8 cellular contexts compared by ENCODE assay signal in the genomic region with DNA sequence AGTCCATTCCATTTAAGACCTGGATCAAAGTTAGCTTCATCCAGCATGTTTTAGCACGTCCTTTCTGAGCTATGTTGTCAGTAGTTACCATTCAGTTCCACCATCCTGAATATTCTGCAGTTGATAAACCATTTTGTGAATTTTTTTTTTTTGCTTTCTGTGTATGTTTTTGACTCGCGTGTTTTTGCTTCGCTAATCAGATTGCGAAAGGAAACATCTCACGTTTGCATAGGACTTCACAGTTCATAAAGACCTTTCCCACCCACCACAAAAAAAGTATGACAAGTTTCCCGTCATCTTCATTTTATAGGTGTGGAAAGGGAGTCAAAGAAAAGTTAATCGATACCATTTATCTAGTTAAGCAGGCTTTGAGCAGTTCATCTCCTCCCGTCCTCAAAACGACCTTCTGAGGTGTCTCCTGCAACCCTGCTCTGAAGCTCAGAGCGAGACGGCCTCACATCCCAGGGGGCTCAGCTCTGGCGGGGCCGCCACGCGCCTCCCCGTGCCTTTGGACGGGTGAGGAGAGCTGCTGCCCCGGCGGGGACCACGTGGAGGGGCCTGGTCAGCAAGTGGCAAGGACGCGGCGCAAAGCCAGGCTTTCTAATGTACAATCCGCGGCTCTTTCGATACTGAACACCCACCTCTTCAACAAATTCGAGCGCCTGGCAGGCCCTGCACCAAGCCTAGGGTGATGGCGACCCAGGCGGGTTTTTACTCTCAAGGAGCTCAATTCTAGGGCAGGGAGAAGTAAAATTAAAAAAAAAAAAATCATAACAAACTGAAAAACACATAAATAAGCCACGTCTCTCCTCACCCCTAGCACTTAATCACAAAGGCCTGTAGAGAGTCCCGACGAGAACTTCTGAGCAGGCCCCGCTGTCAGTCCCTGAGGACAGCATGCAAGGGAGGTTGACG. TPM values are rescaled to one million over a fixed set of nuclear protein-coding genes. Genes with fewer than 3 reads are reported as not detected.
DNase-seq lines count a peak whose midpoint lies in the region; ATAC-seq and TF ChIP-seq lines count a peak whose summit lies in the region.

No MANE protein-coding gene starts in this region.

- peaks cover 19 to 41% (median 27%) of the 10 kb centered on the region in 4 donors for H3K4me1 Mint-ChIP-seq in CD4-positive, CD25-positive, alpha-beta regulatory T cell
- H3K4me1 Mint-ChIP-seq in GM23338 (no peaks in the 10 kb centered on the region; the same call in 1 of the 3 replicates), memory B cell (peaks cover 14% of the 10 kb centered on the region)
- H3K4me1 Mint-ChIP-seq in T-helper 1 cell treated with Interleukin-12 subunit alpha and Interleukin-12 subunit beta and Interleukin-4 antibody, amounts not matched to agents 30 μg/mL and 1 μg/mL, for 36 hours (ENCODE audit: low read depth) = peaks cover 19% of the 10 kb centered on the region

- H3K79me2 ChIP-seq in GM23338 (replicated peaks; ENCODE audit: insufficient read depth) = peaks cover 26% of the 10 kb centered on the region

- DNase-seq in CD4-positive, CD25-positive, alpha-beta regulatory T cell = peak in 1 of 3 donors; percentile 11
- peak; percentile 27 for DNase-seq in GM23338 (ENCODE audit: low spot score)
- peak; percentile 64 for DNase-seq in ecto neural progenitor cell (ENCODE audit: low spot score)
- DNase-seq in memory B cell (ENCODE audit: low spot score in 2 of 2) = peak in 1 of 2 donors; percentile 18
- DNase-seq in testis = peak; percentile 71
- no peak for DNase-seq in NCI-H226

- TF ChIP-seq POLR2A in testis (IDR thresholded peaks at IDR 0.05) = no peak

- H4K20me1 ChIP-seq in GM23338 (replicated peaks; ENCODE audit: insufficient read depth) = no peaks in the 10 kb centered on the region; the same call in 1 of the 2 replicates

- H3K4me3 Mint-ChIP-seq in CD4-positive, CD25-positive, alpha-beta regulatory T cell = peak overlapping the region; percentile 92 to 97 (median 94)
- H3K4me3 Mint-ChIP-seq in GM23338 (peak overlapping the region; percentile 95), memory B cell (peak overlapping the region; percentile 97)
- peak overlapping the region; percentile 88 for H3K4me3 Mint-ChIP-seq in T-helper 1 cell treated with Interleukin-12 subunit alpha and Interleukin-12 subunit beta and Interleukin-4 antibody, amounts not matched to agents 30 μg/mL and 1 μg/mL, for 36 hours

- intact Hi-C loops in testis (cut with DNase I; ENCODE audit: low total_unique reads) = no loop called here

- no peak for TF ChIP-seq CTCF in GM23338 (conservative IDR thresholded peaks at IDR 0.05; ENCODE audit: low read depth in 2 of 2)
- TF ChIP-seq CTCF in testis (IDR thresholded peaks at IDR 0.05) = no peak

- H3K9me2 ChIP-seq in GM23338 (ENCODE audit: insufficient read depth) = 0 out of 2 replicates have a peak, but pooled peaks cover 2% of the 10 kb centered on the region

- peaks cover 25% of the 10 kb centered on the region for H3K4me1 ChIP-seq in CD4-positive, CD25-positive, alpha-beta regulatory T cell (ENCODE audit: control insufficient read depth, insufficient read depth, low read length, poor library complexity, severe bottlenecking)
- H3K4me1 ChIP-seq in GM23338 (ENCODE audit: insufficient read depth) (peaks cover 10% of the 10 kb centered on the region; the same call in 1 of the 2 replicates), testis (peaks cover 4% of the 10 kb centered on the region)

- peaks cover 0 to 5% (median 2%) of the 10 kb centered on the region in 7 donors for H3K9me3 Mint-ChIP-seq in CD4-positive, CD25-positive, alpha-beta regulatory T cell
- H3K9me3 Mint-ChIP-seq in GM23338 (peaks cover 3% of the 10 kb centered on the region; the same call in 1 of the 3 replicates), memory B cell (peaks cover 3% of the 10 kb centered on the region)
- H3K9me3 Mint-ChIP-seq in T-helper 1 cell treated with Interleukin-12 subunit alpha and Interleukin-12 subunit beta and Interleukin-4 antibody, amounts not matched to agents 30 μg/mL and 1 μg/mL, for 36 hours = peaks cover 4% of the 10 kb centered on the region

- no peaks in the 10 kb centered on the region for H3K27me3 ChIP-seq in CD4-positive, CD25-positive, alpha-beta regulatory T cell (ENCODE audit: control insufficient read depth, insufficient read depth, low read length)
- peaks cover 19% of the 10 kb centered on the region for H3K27me3 ChIP-seq in GM23338 (ENCODE audit: insufficient read depth)
- no peaks in the 10 kb centered on the region for H3K27me3 ChIP-seq in testis

- 0 out of 2 replicates have a peak, but pooled peaks cover 12% of the 10 kb centered on the region for H3F3A ChIP-seq in GM23338 (replicated peaks; ENCODE audit: low read depth)

- H3K27ac Mint-ChIP-seq in CD4-positive, CD25-positive, alpha-beta regulatory T cell = peak overlapping the region; percentile 94 to 95 (median 95)
- H3K27ac Mint-ChIP-seq in GM23338 (no peak overlapping the region), memory B cell (peak overlapping the region; percentile 60)
- peak overlapping the region; percentile 91 for H3K27ac Mint-ChIP-seq in T-helper 1 cell treated with Interleukin-12 subunit alpha and Interleukin-12 subunit beta and Interleukin-4 antibody, amounts not matched to agents 30 μg/mL and 1 μg/mL, for 36 hours

- ATAC-seq in CD4-positive, CD25-positive, alpha-beta regulatory T cell (ENCODE audit: low read depth in 2 of 2) = peak; percentile 20 to 29
- ATAC-seq in GM23338 (peak; percentile 1), memory B cell (ENCODE audit: low read depth) (peak; percentile 25), GM18909 (IDR thresholded peaks at IDR 0.05; ENCODE audit: poor library complexity, unreplicated experiment) (no peak)

- H3K36me3 Mint-ChIP-seq in CD4-positive, CD25-positive, alpha-beta regulatory T cell = no peaks in the 10 kb centered on the region
- H3K36me3 Mint-ChIP-seq in GM23338 (ENCODE audit: low read depth) = no peaks in the 10 kb centered on the region
- H3K36me3 Mint-ChIP-seq in T-helper 1 cell treated with Interleukin-12 subunit alpha and Interleukin-12 subunit beta and Interleukin-4 antibody, amounts not matched to agents 30 μg/mL and 1 μg/mL, for 36 hours (ENCODE audit: low read depth) = peaks cover 3% of the 10 kb centered on the region
- H3K36me3 Mint-ChIP-seq in memory B cell = no peaks in the 10 kb centered on the region

- H3K4me3 ChIP-seq in CD4-positive, CD25-positive, alpha-beta regulatory T cell (ENCODE audit: low read depth, low read length) = peak overlapping the region; percentile 73
- H3K4me3 ChIP-seq in GM23338 (peak overlapping the region; percentile 97), testis (peak overlapping the region; percentile 97)

- peak overlapping the region; percentile 88 for H3K4me2 ChIP-seq in GM23338

- peaks cover 8% of the 10 kb centered on the region for H3K27me3 Mint-ChIP-seq in CD4-positive, CD25-positive, alpha-beta regulatory T cell
- peaks cover 11% of the 10 kb centered on the region for H3K27me3 Mint-ChIP-seq in GM23338 (ENCODE audit: insufficient read depth, low read depth, poor library complexity)
- peaks cover 7% of the 10 kb centered on the region for H3K27me3 Mint-ChIP-seq in T-helper 1 cell treated with Interleukin-12 subunit alpha and Interleukin-12 subunit beta and Interleukin-4 antibody, amounts not matched to agents 30 μg/mL and 1 μg/mL, for 36 hours (ENCODE audit: low read depth)
- no peaks in the 10 kb centered on the region for H3K27me3 Mint-ChIP-seq in memory B cell

- H3K27ac ChIP-seq in CD4-positive, CD25-positive, alpha-beta regulatory T cell (ENCODE audit: insufficient read depth, low read length, poor library complexity, severe bottlenecking) = peak overlapping the region; percentile 88
- no peak overlapping the region for H3K27ac ChIP-seq in GM23338 (ENCODE audit: low read depth)
- peak overlapping the region; percentile 98 to 99 for H3K27ac ChIP-seq in testis

- H2AFZ ChIP-seq in GM23338 = peak overlapping the region; percentile 92

- H3K36me3 ChIP-seq in CD4-positive, CD25-positive, alpha-beta regulatory T cell (ENCODE audit: control insufficient read depth, insufficient read depth, low read length) = no peaks in the 10 kb centered on the region
- H3K36me3 ChIP-seq in GM23338 (ENCODE audit: insufficient read depth) (no peaks in the 10 kb centered on the region), testis (ENCODE audit: low read depth, missing control alignments) (no peaks in the 10 kb centered on the region)

- WGBS in testis, 2 donors = 35 to 37% methylated on average over 32 to 36 of the region's 36 CpGs

- no peaks in the 10 kb centered on the region for H3K9me3 ChIP-seq in CD4-positive, CD25-positive, alpha-beta regulatory T cell (ENCODE audit: control insufficient read depth in 2 of 2, low read length in 2 of 2)
- no peaks in the 10 kb centered on the region for H3K9me3 ChIP-seq in testis

TF ChIP-seq in GM23338, 12 proteins besides CTCF, POLR2A, EP300 and RAD21:
- no peak for TF ChIP-seq CREB1 (CRISPR knock-in tag; IDR thresholded peaks at IDR 0.05; ENCODE audit: low read depth)
- TF ChIP-seq ETS1 (IDR thresholded peaks at IDR 0.05) = no peak

RNA-seq across cellular contexts. Expression of gene TMEM263, which starts 1.0 kb away (rescaled TPM):
- total RNA-seq in CD4-positive, CD25-positive, alpha-beta regulatory T cell = 33.2 TPM
- 10 to 100 TPM; 27.3 to 37.8 (median 33.1) TPM for polyA plus RNA-seq in CD4-positive, CD25-positive, alpha-beta regulatory T cell
- 9.3 and 10.4 TPM in 2 replicates for total RNA-seq in GM23338 (2014; rRNA removed; shearing (Covaris generic))
- polyA plus RNA-seq in GM23338 (2016; fragmentation: Nextera tagmentation; extraction: Ambion mirVana) (5.8 and 7.1 TPM in 2 replicates), testis (ENCODE audit: insufficient read depth, low read depth, low replicate concordance) (33.6 TPM)
- total RNA-seq in testis = 10 to 100 TPM; 40.5 to 45.3 TPM

RNA-seq across cellular contexts. Expression of gene MTERF2, which starts 32.2 kb away (rescaled TPM):
- 9.9 TPM for total RNA-seq in CD4-positive, CD25-positive, alpha-beta regulatory T cell
- 10 to 100 TPM in 2 of 4 donors, 1 to 10 TPM in 2; 7.3 to 12.0 (median 9.2) TPM for polyA plus RNA-seq in CD4-positive, CD25-positive, alpha-beta regulatory T cell
- total RNA-seq in GM23338 (2014; rRNA removed; shearing (Covaris generic)) = 4.7 and 9.2 TPM in 2 replicates
- 9.1 and 11.0 TPM in 2 replicates for polyA plus RNA-seq in GM23338 (2016; fragmentation: Nextera tagmentation; extraction: Ambion mirVana)
- 10 to 100 TPM; 22.7 to 25.2 TPM for total RNA-seq in testis
- polyA plus RNA-seq in testis (ENCODE audit: insufficient read depth, low read depth, low replicate concordance) = 19.5 TPM
